In genomic region chr12:86117711-86118110, GRCh38 we compare ENCODE assay signal across 13 cellular contexts.
"Had no signal": no experiment of that assay in that cellular context is flagged by ENCODE, and none has a peak within 500 bp of the region (broad histone marks: within the 10 kb centered on the region; RNA-seq: fewer than 3 reads in every experiment).

No MANE protein-coding gene starts in this region.

- H3K9me3 ChIP-seq: gastroesophageal sphincter, pancreas, thyroid gland had no signal

- H3K4me1 Mint-ChIP-seq: activated naive CD8-positive, alpha-beta T cell treated with anti-CD3 and anti-CD28 coated beads for 36 hours; stimulated activated effector memory CD8-positive, alpha-beta T cell treated with anti-CD3 and anti-CD28 coated beads, Interleukin-12 subunit alpha, Interleukin-12 subunit beta, amount 100 ng/mL, for 72 hours had no signal

- H3K9me3 Mint-ChIP-seq: activated naive CD8-positive, alpha-beta T cell treated with anti-CD3 and anti-CD28 coated beads for 36 hours had no signal

- H3K4me3 ChIP-seq: gastroesophageal sphincter, pancreas, thyroid gland had no signal

- H3K27me3 Mint-ChIP-seq: activated naive CD8-positive, alpha-beta T cell treated with anti-CD3 and anti-CD28 coated beads for 36 hours had no signal

- H3K36me3 Mint-ChIP-seq: activated naive CD8-positive, alpha-beta T cell treated with anti-CD3 and anti-CD28 coated beads for 36 hours; stimulated activated effector memory CD8-positive, alpha-beta T cell treated with anti-CD3 and anti-CD28 coated beads, Interleukin-12 subunit alpha, Interleukin-12 subunit beta, amount 100 ng/mL, for 72 hours had no signal

- DNase-seq: activated CD4-positive, alpha-beta T cell treated with anti-CD3 and anti-CD28 coated beads, Interleukin-2, amount 50 U/mL, for 1 hour; activated CD8-positive, alpha-beta memory T cell treated with anti-CD3 and anti-CD28 coated beads for 24 hours; activated gamma-delta T cell treated with Interleukin-2 at 50 U/mL for 16 hours; activated naive CD8-positive, alpha-beta T cell treated with anti-CD3 and anti-CD28 coated beads for 36 hours; caudate nucleus; cortex of kidney; effector CD8-positive, alpha-beta T cell; islet precursor cell; pancreas; thyroid gland had no signal

- H3K27ac Mint-ChIP-seq: activated naive CD8-positive, alpha-beta T cell treated with anti-CD3 and anti-CD28 coated beads for 36 hours; stimulated activated effector memory CD8-positive, alpha-beta T cell treated with anti-CD3 and anti-CD28 coated beads, Interleukin-12 subunit alpha, Interleukin-12 subunit beta, amount 100 ng/mL, for 72 hours; T-helper 2 cell treated with Interferon-gamma antibody and Interleukin-4, amounts not matched to agents 5 μg/mL and 100 μg/mL, for 36 hours had no signal

- H3K4me3 Mint-ChIP-seq: activated naive CD8-positive, alpha-beta T cell treated with anti-CD3 and anti-CD28 coated beads for 36 hours; stimulated activated effector memory CD8-positive, alpha-beta T cell treated with anti-CD3 and anti-CD28 coated beads, Interleukin-12 subunit alpha, Interleukin-12 subunit beta, amount 100 ng/mL, for 72 hours; T-helper 2 cell treated with Interferon-gamma antibody and Interleukin-4, amounts not matched to agents 5 μg/mL and 100 μg/mL, for 36 hours had no signal

- H3K36me3 ChIP-seq: gastroesophageal sphincter, pancreas, thyroid gland had no signal

- H3K27me3 ChIP-seq: gastroesophageal sphincter, pancreas, thyroid gland had no signal

- H3K27ac ChIP-seq: gastroesophageal sphincter, pancreas, thyroid gland had no signal

- H3K4me1 ChIP-seq: gastroesophageal sphincter, pancreas, thyroid gland had no signal
